Comparison of ENCODE assay signal across 3 cellular contexts in genomic region chr12:131801254-131801866, GRCh38.
TF ChIP-seq lines count a peak whose summit lies in the region.

No MANE protein-coding gene starts in this region.

TF ChIP-seq in HepG2, 621 proteins besides CTCF, POLR2A, EP300 and RAD21:
- TF ChIP-seq ZNF44 (CRISPR knock-in tag; IDR thresholded peaks at IDR 0.05) = no peak
- peak; percentile 33 for TF ChIP-seq AGO2 (optimal IDR thresholded peaks at IDR 0.05; ENCODE audit: low read depth, low read length)

TF ChIP-seq in IMR-90, 13 proteins besides CTCF, POLR2A, EP300 and RAD21:
- TF ChIP-seq CHD1 (IDR thresholded peaks at IDR 0.05; ENCODE audit: low read depth, low read length) = no peak
- TF ChIP-seq RFX5 (IDR thresholded peaks at IDR 0.05; ENCODE audit: low read depth, low read length) = no peak
- TF ChIP-seq NFE2L2 (IDR thresholded peaks at IDR 0.05; ENCODE audit: low read depth, low read length) = no peak
- TF ChIP-seq SMC3 (IDR thresholded peaks at IDR 0.05; ENCODE audit: low read depth, low read length) = no peak
- no peak for TF ChIP-seq MXI1 (IDR thresholded peaks at IDR 0.05; ENCODE audit: borderline replicate concordance, low read depth, low read length)
- TF ChIP-seq MAZ (IDR thresholded peaks at IDR 0.05; ENCODE audit: borderline replicate concordance, low read depth, low read length) = no peak
- TF ChIP-seq ELK1 (IDR thresholded peaks at IDR 0.05; ENCODE audit: borderline replicate concordance, low read depth, low read length) = no peak
- no peak for TF ChIP-seq BHLHE40 (IDR thresholded peaks at IDR 0.05; ENCODE audit: low read depth, low read length)
- no peak for TF ChIP-seq CEBPB (IDR thresholded peaks at IDR 0.05; ENCODE audit: low read depth, low read length)
- TF ChIP-seq MAFK (IDR thresholded peaks at IDR 0.05; ENCODE audit: low read depth, low read length) = no peak
- TF ChIP-seq FOS (IDR thresholded peaks at IDR 0.05; ENCODE audit: low read depth, low read length) = no peak
- TF ChIP-seq USF2 (IDR thresholded peaks at IDR 0.05; ENCODE audit: low read depth, low read length) = no peak

TF ChIP-seq in H1, 55 proteins besides CTCF, POLR2A, EP300 and RAD21:
- peak; percentile 82 for TF ChIP-seq EGR1 (IDR thresholded peaks at IDR 0.05; ENCODE audit: borderline replicate concordance, low read depth, low read length)
- TF ChIP-seq TAF7 (optimal IDR thresholded peaks at IDR 0.05; ENCODE audit: borderline replicate concordance, low read depth, low read length) = no peak
